In genomic region chr1:21647431-21648373, GRCh38 we compare ENCODE assay signal across 8 cellular contexts. TPM values are rescaled to one million over a fixed set of nuclear protein-coding genes. Genes with fewer than 3 reads are reported as not detected.
A peak's percentile ranks its signal among the peaks of the same experiment; 100 is the strongest.
DNase-seq lines count a peak whose midpoint lies in the region; ATAC-seq lines count a peak whose summit lies in the region.

No MANE protein-coding gene starts in this region.

- DNase-seq in activated CD4-positive, alpha-beta T cell treated with anti-CD3 and anti-CD28 coated beads, Interleukin-2, amount 10 ng/mL, durations not matched to agents 24 days and 14 days, result peak; percentile 84
- no peak for DNase-seq in activated CD4-positive, alpha-beta T cell treated with anti-CD3 and anti-CD28 coated beads for 4 hours
- DNase-seq in RPMI8226 (peak; percentile 83), DMS53 (lab: John Stamatoyannopoulos, UW) (no peak)
- DNase-seq in stimulated activated CD4-positive, alpha-beta T cell treated with anti-CD3 and anti-CD28 coated beads, Interleukin-2, amount 100 ng/mL, for 24 hours, result peak; percentile 40 to 58

- ATAC-seq in esophagus mucosa (peak; percentile 70), HG03521 (IDR thresholded peaks at IDR 0.05; ENCODE audit: unreplicated experiment) (no peak), HG02610 (IDR thresholded peaks at IDR 0.05; ENCODE audit: unreplicated experiment) (no peak)

- no peaks in the 10 kb centered on the region for H3K36me3 Mint-ChIP-seq in activated CD4-positive, alpha-beta T cell treated with anti-CD3 and anti-CD28 coated beads, Interleukin-2, amount 10 ng/mL, durations not matched to agents 24 days and 14 days (ENCODE audit: low read depth)

- H3K27ac Mint-ChIP-seq in activated CD4-positive, alpha-beta T cell treated with anti-CD3 and anti-CD28 coated beads, Interleukin-2, amount 10 ng/mL, durations not matched to agents 24 days and 14 days, result no peak overlapping the region

- peaks cover 13% of the 10 kb centered on the region for H3K4me1 Mint-ChIP-seq in activated CD4-positive, alpha-beta T cell treated with anti-CD3 and anti-CD28 coated beads, Interleukin-2, amount 10 ng/mL, durations not matched to agents 24 days and 14 days

- peaks cover 30% of the 10 kb centered on the region for H3K27me3 Mint-ChIP-seq in activated CD4-positive, alpha-beta T cell treated with anti-CD3 and anti-CD28 coated beads, Interleukin-2, amount 10 ng/mL, durations not matched to agents 24 days and 14 days

- H3K9me3 Mint-ChIP-seq in activated CD4-positive, alpha-beta T cell treated with anti-CD3 and anti-CD28 coated beads, Interleukin-2, amount 10 ng/mL, durations not matched to agents 24 days and 14 days, result no peaks in the 10 kb centered on the region

- intact Hi-C loops in activated CD4-positive, alpha-beta T cell treated with anti-CD3 and anti-CD28 coated beads, Interleukin-2, amount 10 ng/mL, durations not matched to agents 24 days and 14 days (cut with micrococcal nuclease), result no loop called here

- no peak overlapping the region for H3K4me3 Mint-ChIP-seq in activated CD4-positive, alpha-beta T cell treated with anti-CD3 and anti-CD28 coated beads, Interleukin-2, amount 10 ng/mL, durations not matched to agents 24 days and 14 days

RNA-seq across cellular contexts. Expression of gene RAP1GAP, which starts 21.5 kb away (rescaled TPM):
- total RNA-seq in activated CD4-positive, alpha-beta T cell treated with anti-CD3 and anti-CD28 coated beads, Interleukin-2, amount 10 ng/mL, durations not matched to agents 24 days and 14 days, result 0.42 and 0.71 TPM in 2 replicates
- total RNA-seq in esophagus mucosa, result 3.0 TPM

Comparison
In these comparisons a context has a peak if more than half of its experiments do, and no peak if none do; other contexts are left out.
1. DNase-seq: peak in activated CD4-positive, alpha-beta T cell treated with anti-CD3 and anti-CD28 coated beads, Interleukin-2, amount 10 ng/mL, durations not matched to agents 24 days and 14 days (single experiment), RPMI8226 (single experiment) and stimulated activated CD4-positive, alpha-beta T cell treated with anti-CD3 and anti-CD28 coated beads, Interleukin-2, amount 100 ng/mL, for 24 hours (2 of 2); none in activated CD4-positive, alpha-beta T cell treated with anti-CD3 and anti-CD28 coated beads for 4 hours (0 of 2) and DMS53 (single experiment).